ENCODE assay signal across 1 cellular context in the genomic region with DNA sequence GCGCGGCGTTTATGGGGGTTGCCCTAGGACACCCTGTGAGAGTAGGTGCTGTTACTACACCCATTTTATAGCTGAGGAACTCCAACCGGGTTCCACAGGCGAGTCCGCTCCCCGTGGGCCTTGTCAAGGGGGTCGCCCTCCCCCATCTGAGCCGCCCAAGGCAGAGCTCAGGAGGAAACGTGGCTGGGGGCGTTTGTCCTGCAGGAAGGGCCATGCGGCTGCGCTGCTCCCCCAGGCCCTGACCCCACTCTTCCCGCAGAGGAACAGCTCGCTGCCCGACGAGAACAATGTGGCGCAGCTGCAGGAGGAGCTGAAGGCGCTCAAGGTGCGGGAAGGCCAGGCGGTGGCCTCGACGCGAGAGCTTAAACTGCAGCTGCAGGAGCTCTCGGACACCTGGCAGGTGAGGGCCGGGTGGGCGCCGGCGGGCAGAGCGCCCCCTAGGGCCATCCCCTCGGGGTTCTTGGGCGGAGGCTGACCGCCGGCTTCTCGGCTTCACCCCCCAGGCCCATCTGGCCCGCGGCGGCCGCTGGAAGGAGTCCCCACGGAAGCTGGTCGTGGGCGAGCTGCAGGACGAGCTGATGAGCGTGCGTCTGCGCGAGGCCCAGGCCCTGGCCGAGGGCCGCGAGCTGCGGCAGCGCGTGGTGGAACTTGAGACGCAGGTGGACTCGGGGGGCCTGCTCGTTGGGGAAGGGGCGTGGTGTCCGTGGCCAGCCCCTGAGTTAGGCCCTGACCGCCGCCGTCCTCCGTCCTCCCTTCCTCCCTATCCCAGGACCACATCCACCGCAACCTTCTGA.
A peak's percentile ranks its signal among the peaks of the same experiment; 100 is the strongest.
TF ChIP-seq lines count a peak whose summit lies in the region.

No MANE protein-coding gene starts in this region.

TF ChIP-seq in K562, 482 proteins besides CTCF, POLR2A, EP300 and RAD21:
- TF ChIP-seq ZFX (CRISPR knock-in tag; IDR thresholded peaks at IDR 0.05): peak; percentile 69; the same call in 1 of the 2 replicates
- 0 out of 2 replicates have a peak, but pooled peaks have one; percentile 18 for TF ChIP-seq L3MBTL2 (IDR thresholded peaks at IDR 0.05)
- peak; percentile 54 for TF ChIP-seq HMGN3 (IDR thresholded peaks at IDR 0.05; ENCODE audit: borderline replicate concordance, extremely low read depth, insufficient read length, low read depth, low read length)
- no peak for TF ChIP-seq PURB (CRISPR knock-in tag; IDR thresholded peaks at IDR 0.05; ENCODE audit: low read depth)
- TF ChIP-seq, protein P1, sequence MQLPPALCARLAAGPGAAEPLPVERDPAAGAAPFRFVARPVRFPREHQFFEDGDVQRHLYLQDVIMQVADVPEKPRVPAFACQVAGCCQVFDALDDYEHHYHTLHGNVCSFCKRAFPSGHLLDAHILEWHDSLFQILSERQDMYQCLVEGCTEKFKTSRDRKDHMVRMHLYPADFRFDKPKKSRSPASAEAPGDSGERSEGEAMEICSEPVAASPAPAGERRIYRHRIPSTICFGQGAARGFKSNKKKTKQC (CRISPR knock-in tag; IDR thresholded peaks at IDR 0.05): 0 out of 2 replicates have a peak, but pooled peaks have one; percentile 30
- no peak for TF ChIP-seq YBX1 (IDR thresholded peaks at IDR 0.05)
- peak; percentile 97 for TF ChIP-seq ZNF263 (CRISPR knock-in tag; IDR thresholded peaks at IDR 0.05; ENCODE audit: borderline replicate concordance)
- TF ChIP-seq MEF2D (tag; conservative IDR thresholded peaks at IDR 0.05; ENCODE audit: low read depth): no peak
- TF ChIP-seq ZNF76 (CRISPR knock-in tag; IDR thresholded peaks at IDR 0.05; ENCODE audit: borderline replicate concordance): no peak
- TF ChIP-seq SP1 (CRISPR knock-in tag; IDR thresholded peaks at IDR 0.05): 0 out of 2 replicates have a peak, but pooled peaks have one; percentile 1
- peak in 1 of 2 experiments; percentile 45 for TF ChIP-seq E2F6 (IDR thresholded peaks at IDR 0.05; ENCODE audit: borderline replicate concordance in 1 of 2, extremely low read depth in 1 of 2, insufficient read depth in 1 of 2, insufficient read length in 1 of 2, low read depth in 1 of 2, low read length in 1 of 2, poor library complexity in 1 of 2, severe bottlenecking in 1 of 2)
- TF ChIP-seq NRF1 (conservative IDR thresholded peaks at IDR 0.05 in 1 of 2, IDR thresholded peaks at IDR 0.05 in 1 of 2): peak; percentile 41 to 59; a peak in 3 of 4 replicates
- TF ChIP-seq ZBTB1 (CRISPR knock-in tag; IDR thresholded peaks at IDR 0.05; ENCODE audit: borderline replicate concordance, low read depth): peak; percentile 79; the same call in 1 of the 2 replicates
- peak; percentile 79 for TF ChIP-seq MAX (CRISPR knock-in tag; IDR thresholded peaks at IDR 0.05)
- 0 out of 2 replicates have a peak, but pooled peaks have one; percentile 35 for TF ChIP-seq NR3C1 (CRISPR knock-in tag; IDR thresholded peaks at IDR 0.05)
- TF ChIP-seq, protein P2, sequence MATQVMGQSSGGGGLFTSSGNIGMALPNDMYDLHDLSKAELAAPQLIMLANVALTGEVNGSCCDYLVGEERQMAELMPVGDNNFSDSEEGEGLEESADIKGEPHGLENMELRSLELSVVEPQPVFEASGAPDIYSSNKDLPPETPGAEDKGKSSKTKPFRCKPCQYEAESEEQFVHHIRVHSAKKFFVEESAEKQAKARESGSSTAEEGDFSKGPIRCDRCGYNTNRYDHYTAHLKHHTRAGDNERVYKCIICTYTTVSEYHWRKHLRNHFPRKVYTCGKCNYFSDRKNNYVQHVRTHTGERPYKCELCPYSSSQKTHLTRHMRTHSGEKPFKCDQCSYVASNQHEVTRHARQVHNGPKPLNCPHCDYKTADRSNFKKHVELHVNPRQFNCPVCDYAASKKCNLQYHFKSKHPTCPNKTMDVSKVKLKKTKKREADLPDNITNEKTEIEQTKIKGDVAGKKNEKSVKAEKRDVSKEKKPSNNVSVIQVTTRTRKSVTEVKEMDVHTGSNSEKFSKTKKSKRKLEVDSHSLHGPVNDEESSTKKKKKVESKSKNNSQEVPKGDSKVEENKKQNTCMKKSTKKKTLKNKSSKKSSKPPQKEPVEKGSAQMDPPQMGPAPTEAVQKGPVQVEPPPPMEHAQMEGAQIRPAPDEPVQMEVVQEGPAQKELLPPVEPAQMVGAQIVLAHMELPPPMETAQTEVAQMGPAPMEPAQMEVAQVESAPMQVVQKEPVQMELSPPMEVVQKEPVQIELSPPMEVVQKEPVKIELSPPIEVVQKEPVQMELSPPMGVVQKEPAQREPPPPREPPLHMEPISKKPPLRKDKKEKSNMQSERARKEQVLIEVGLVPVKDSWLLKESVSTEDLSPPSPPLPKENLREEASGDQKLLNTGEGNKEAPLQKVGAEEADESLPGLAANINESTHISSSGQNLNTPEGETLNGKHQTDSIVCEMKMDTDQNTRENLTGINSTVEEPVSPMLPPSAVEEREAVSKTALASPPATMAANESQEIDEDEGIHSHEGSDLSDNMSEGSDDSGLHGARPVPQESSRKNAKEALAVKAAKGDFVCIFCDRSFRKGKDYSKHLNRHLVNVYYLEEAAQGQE (CRISPR knock-in tag; IDR thresholded peaks at IDR 0.05; ENCODE audit: low read depth): peak; percentile 62; the same call in 1 of the 2 replicates
